In the genomic region with DNA sequence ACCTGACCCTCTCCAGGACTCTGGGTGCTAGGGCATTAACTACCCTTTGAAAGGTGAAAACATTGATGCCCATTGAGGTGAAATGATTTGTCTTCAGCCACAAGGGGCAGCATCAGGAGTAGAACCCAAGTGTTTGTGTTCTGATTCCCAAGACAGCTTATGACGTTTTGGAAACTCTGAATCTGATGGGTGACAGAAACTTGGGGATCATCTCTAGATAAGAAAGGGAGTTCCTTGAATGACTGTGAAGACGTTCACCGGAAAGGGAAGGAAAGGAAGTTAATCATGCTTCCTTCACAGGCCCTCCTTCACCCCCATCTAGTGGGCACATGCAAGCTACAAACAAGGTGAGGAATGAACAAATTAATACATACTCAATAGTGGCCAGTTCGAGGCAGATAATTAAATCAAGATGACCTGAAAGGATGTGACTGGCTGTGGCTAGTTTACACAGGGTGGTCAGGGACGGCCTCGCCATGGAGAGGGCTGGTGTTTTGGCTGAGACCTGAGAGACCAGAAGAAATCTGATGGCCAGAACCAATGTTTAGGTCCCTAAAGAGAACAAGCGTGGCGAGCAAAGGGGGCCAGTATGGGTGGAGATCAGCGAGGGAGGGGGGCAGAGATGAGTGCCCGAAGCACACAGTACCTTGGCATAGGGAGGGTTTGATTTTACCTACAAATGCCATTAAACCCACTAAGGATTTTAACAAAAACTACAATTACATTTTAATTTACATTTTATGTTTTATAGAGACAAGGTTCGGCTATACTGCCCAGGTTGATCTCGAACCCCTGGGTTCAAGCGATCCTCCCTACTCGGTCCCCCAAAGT, we compare ENCODE assay signal across 8 cellular contexts. TPM values are rescaled to one million over a fixed set of nuclear protein-coding genes. Genes with fewer than 3 reads are reported as not detected.
A peak's percentile ranks its signal among the peaks of the same experiment; 100 is the strongest.
DNase-seq lines count a peak whose midpoint lies in the region; ATAC-seq and TF ChIP-seq lines count a peak whose summit lies in the region.

No MANE protein-coding gene starts in this region.

- CTCF ChIA-PET in MCF 10A (lab: Yijun Ruan, JAX): interaction anchor here (0.6 to 29.3 kb wide), 38 partner anchors 8 to 1092 kb away, joined by 3 to 1621 read pairs (median 5); partner anchors contain the start of genes HMGXB3, PDE6A and TIGD6

- no TSS peak for BruUV-seq in MCF 10A (replicated peaks; lab: Mats Ljungman, UMichigan)

- peak overlapping the region; percentile 90 for H3K4me3 Mint-ChIP-seq in T-helper 2 cell treated with Interferon-gamma antibody and Interleukin-4, amounts not matched to agents 5 μg/mL and 100 μg/mL, for 36 hours
- H3K4me3 Mint-ChIP-seq in MCF 10A (ENCODE audit: unreplicated experiment): peak overlapping the region; percentile 96

- TF ChIP-seq CTCF in MCF 10A (IDR thresholded peaks at IDR 0.05; ENCODE audit: unreplicated experiment) (peak; percentile 74), kidney epithelial cell (IDR thresholded peaks at IDR 0.05; ENCODE audit: insufficient read depth, low read length, poor library complexity, severe bottlenecking) (peak; percentile 41)

- peak overlapping the region; percentile 77 for H3K4me3 ChIP-seq in kidney epithelial cell (ENCODE audit: low read depth, low read length)

- peaks cover 21% of the 10 kb centered on the region for H3K4me1 Mint-ChIP-seq in T-helper 2 cell treated with Interferon-gamma antibody and Interleukin-4, amounts not matched to agents 5 μg/mL and 100 μg/mL, for 36 hours (ENCODE audit: low read depth)
- peaks cover 35% of the 10 kb centered on the region for H3K4me1 Mint-ChIP-seq in MCF 10A (ENCODE audit: insufficient read depth, unreplicated experiment)

- intact Hi-C loops in MCF 10A (cut with micrococcal nuclease): loop anchor here (1.0 to 2.0 kb wide), 4 partner anchors 20 to 106 kb away; no protein-coding TSS in a partner anchor

- H3K36me3 ChIP-seq in kidney epithelial cell (ENCODE audit: control insufficient read depth, insufficient read depth, low read length): no peaks in the 10 kb centered on the region

- peaks cover 4% of the 10 kb centered on the region for H3K27me3 Mint-ChIP-seq in T-helper 2 cell treated with Interferon-gamma antibody and Interleukin-4, amounts not matched to agents 5 μg/mL and 100 μg/mL, for 36 hours (ENCODE audit: low read depth)
- no peaks in the 10 kb centered on the region for H3K27me3 Mint-ChIP-seq in MCF 10A (ENCODE audit: insufficient read depth, unreplicated experiment)

- no peaks in the 10 kb centered on the region for H3K9me3 Mint-ChIP-seq in T-helper 2 cell treated with Interferon-gamma antibody and Interleukin-4, amounts not matched to agents 5 μg/mL and 100 μg/mL, for 36 hours
- H3K9me3 Mint-ChIP-seq in MCF 10A (ENCODE audit: unreplicated experiment): no peaks in the 10 kb centered on the region

- peak; percentile 82 for DNase-seq in ELR (ENCODE audit: low read depth)
- DNase-seq in HuH-7.5 (ENCODE audit: low spot score): peak; percentile 37
- DNase-seq in T-helper 2 cell treated with Interferon-gamma antibody and Interleukin-4, amounts not matched to agents 5 μg/mL and 100 μg/mL, for 36 hours (ENCODE audit: low spot score): peak; percentile 78
- peak; percentile 89 for DNase-seq in MCF 10A (ENCODE audit: unreplicated experiment)
- DNase-seq in kidney epithelial cell (ENCODE audit: low read depth): no peak
- DNase-seq in stimulated activated CD4-positive, alpha-beta T cell treated with anti-CD3 and anti-CD28 coated beads, Interleukin-1b, Interleukin-23, amount 100 ng/mL, for 4 hours (ENCODE audit: low read depth in 2 of 2): peak; percentile 25 to 46
- no peak for DNase-seq in DMS153 (lab: John Stamatoyannopoulos, UW)

- POLR2A ChIA-PET in MCF 10A (lab: Yijun Ruan, JAX): interaction anchor here (0.6 to 9.1 kb wide), 36 partner anchors 8 to 490 kb away, joined by 3 to 187 read pairs (median 7); partner anchors contain the start of genes HMGXB3, PDE6A, PPARGC1B and RPS14

- peak overlapping the region; percentile 90 for H3K27ac Mint-ChIP-seq in T-helper 2 cell treated with Interferon-gamma antibody and Interleukin-4, amounts not matched to agents 5 μg/mL and 100 μg/mL, for 36 hours
- peak overlapping the region; percentile 97 for H3K27ac Mint-ChIP-seq in MCF 10A (ENCODE audit: low read depth, unreplicated experiment)

- ATAC-seq in HG03460 (IDR thresholded peaks at IDR 0.05; ENCODE audit: unreplicated experiment): no peak

- H3K27me3 ChIP-seq in kidney epithelial cell (ENCODE audit: control insufficient read depth, insufficient read depth, low read length): no peaks in the 10 kb centered on the region

- no peaks in the 10 kb centered on the region for H3K36me3 Mint-ChIP-seq in T-helper 2 cell treated with Interferon-gamma antibody and Interleukin-4, amounts not matched to agents 5 μg/mL and 100 μg/mL, for 36 hours (ENCODE audit: low read depth)
- H3K36me3 Mint-ChIP-seq in MCF 10A (ENCODE audit: insufficient read depth, unreplicated experiment): peaks cover 31% of the 10 kb centered on the region

RNA-seq across cellular contexts. Expression of gene SLC26A2, which starts 0.9 kb away (rescaled TPM):
- total RNA-seq in MCF 10A (2022) (44.1 and 56.2 TPM in 2 replicates), kidney epithelial cell (15.4 and 17.7 TPM in 2 replicates)

RNA-seq across cellular contexts. Expression of gene PDE6A, which starts 15.0 kb away (rescaled TPM):
- total RNA-seq in MCF 10A (2022) (0.22 and 0.42 TPM in 2 replicates), kidney epithelial cell (not detected in 2 replicates)

RNA-seq across cellular contexts. Expression of gene TIGD6, which starts 40.8 kb away (rescaled TPM):
- total RNA-seq in MCF 10A (2022): 9.0 and 10.6 TPM in 2 replicates
- total RNA-seq in kidney epithelial cell: 4.1 and 4.7 TPM in 2 replicates

RNA-seq across cellular contexts. Expression of gene HMGXB3, which starts 40.9 kb away (rescaled TPM):
- total RNA-seq in MCF 10A (2022) (66.8 and 67.8 TPM in 2 replicates), kidney epithelial cell (64.0 and 72.4 TPM in 2 replicates)

Comparison
In these comparisons a context has a peak if more than half of its experiments do, and no peak if none do; other contexts are left out.
1. DNase-seq: peak in ELR (single experiment), HuH-7.5 (single experiment), T-helper 2 cell treated with Interferon-gamma antibody and Interleukin-4, amounts not matched to agents 5 μg/mL and 100 μg/mL, for 36 hours (single experiment), MCF 10A (single experiment) and stimulated activated CD4-positive, alpha-beta T cell treated with anti-CD3 and anti-CD28 coated beads, Interleukin-1b, Interleukin-23, amount 100 ng/mL, for 4 hours (2 of 2); none in kidney epithelial cell (single experiment) and DMS153 (single experiment).